8 cellular contexts compared by ENCODE assay signal in genomic region chr11:77878247-77878646, GRCh38. TPM values are rescaled to one million over a fixed set of nuclear protein-coding genes. Genes with fewer than 3 reads are reported as not detected.
DNase-seq lines count a peak whose midpoint lies in the region; ATAC-seq and TF ChIP-seq lines count a peak whose summit lies in the region.
"Not testable (repeated sequence)": the region's sequence is repeated elsewhere in the genome, so short reads cannot be mapped to it uniquely, and the experiment has no call there.

No MANE protein-coding gene starts in this region.

- CTCF ChIA-PET in mammary epithelial cell (lab: Charles Lee; ENCODE audit: low non-redundant PET) = interaction anchor here (0.6 kb wide), 1 partner anchor 55 kb away, joined by 26 read pairs; no protein-coding TSS in a partner anchor

- H3K27ac ChIP-seq in RWPE2 (ENCODE audit: poor library complexity, severe bottlenecking); mammary epithelial cell (ENCODE audit: insufficient read depth, low read depth, low read length); hepatocyte: not testable (repeated sequence)

- H3K4me3 ChIP-seq in RWPE2 (ENCODE audit: severe bottlenecking); mammary epithelial cell (replicated peaks in 1 of 3; ENCODE audit: insufficient read depth in 1 of 3, low read depth in 2 of 3, low read length in 3 of 3); fibroblast of pulmonary artery (replicated peaks; ENCODE audit: low read depth, low read length); hepatocyte: not testable (repeated sequence)

- not testable (repeated sequence) for H2AFZ ChIP-seq in mammary epithelial cell (ENCODE audit: low read depth, low read length); hepatocyte

- H4K20me1 ChIP-seq in mammary epithelial cell (ENCODE audit: insufficient read depth, low read length); hepatocyte (ENCODE audit: insufficient read depth, poor library complexity, severe bottlenecking): not testable (repeated sequence)

- dilution Hi-C loops in mammary epithelial cell (cut with HindIII; ENCODE audit: low sequenced_read_pairs) = not testable (repeated sequence)

- H3K4me2 ChIP-seq in mammary epithelial cell (ENCODE audit: insufficient read depth, low read depth, low read length); hepatocyte: not testable (repeated sequence)

- H3K27me3 ChIP-seq in RWPE2 (ENCODE audit: insufficient read depth, poor library complexity, severe bottlenecking); mammary epithelial cell (ENCODE audit: insufficient read depth, low read length); hepatocyte: not testable (repeated sequence)

- intact Hi-C loops in mammary epithelial cell (cut with micrococcal nuclease) = not testable (repeated sequence)

- 91% methylated on average over 4 of the region's 4 CpGs for WGBS in mammary epithelial cell (ENCODE audit: low coverage, missing lambda C conversion rate)
- 84% methylated on average over 4 of the region's 4 CpGs for WGBS in hepatocyte (ENCODE audit: low lambda C conversion rate, missing lambda C conversion rate)

- not testable (repeated sequence) for H3K9me3 ChIP-seq in RWPE2 (ENCODE audit: severe bottlenecking); mammary epithelial cell (replicated peaks; ENCODE audit: insufficient read depth, low read length); hepatocyte (ENCODE audit: low read depth)

- not testable (repeated sequence) for H3K9me2 ChIP-seq in hepatocyte (replicated peaks; ENCODE audit: insufficient read depth)

- in situ Hi-C loops in mammary epithelial cell (cut with MboI; ENCODE audit: low sequenced_read_pairs in 2 of 2) = not testable (repeated sequence)

- DNase-seq in A172 (ENCODE audit: low spot score) = peak; percentile 66
- peak; percentile 39 for DNase-seq in Daoy (ENCODE audit: low read depth)
- peak; percentile 78 for DNase-seq in HT1080 (ENCODE audit: low read depth)
- DNase-seq in RWPE2 (ENCODE audit: low spot score) = not testable (repeated sequence)
- peak; percentile 32 for DNase-seq in mammary epithelial cell
- peak; percentile 87 for DNase-seq in fibroblast of pulmonary artery (ENCODE audit: low read depth)
- peak; percentile 17 for DNase-seq in hepatocyte (ENCODE audit: low spot score)
- peak; percentile 34 for DNase-seq in renal cortical epithelial cell (ENCODE audit: low read depth)

- H3K4me1 ChIP-seq in RWPE2 (ENCODE audit: insufficient read depth, poor library complexity, severe bottlenecking); mammary epithelial cell (ENCODE audit: insufficient read depth, low read length); hepatocyte (ENCODE audit: insufficient read depth): not testable (repeated sequence)

- BruUV-seq in mammary epithelial cell (replicated peaks; lab: Mats Ljungman, UMichigan) = not testable (repeated sequence)

- not testable (repeated sequence) for H3K9ac ChIP-seq in mammary epithelial cell (ENCODE audit: insufficient read depth, low read length)

- peak; percentile 66 for ATAC-seq in RWPE2 (ENCODE audit: low read depth)

- TF ChIP-seq CTCF in RWPE2 (IDR thresholded peaks at IDR 0.05; ENCODE audit: poor library complexity, severe bottlenecking); mammary epithelial cell (conservative IDR thresholded peaks at IDR 0.05 in 1 of 2, IDR thresholded peaks at IDR 0.05 in 1 of 2; ENCODE audit: extremely low read depth in 1 of 2, insufficient read depth in 1 of 2, low read depth in 1 of 2, low read length in 2 of 2); fibroblast of pulmonary artery (IDR thresholded peaks at IDR 0.05; ENCODE audit: low read length, missing control alignments); hepatocyte (IDR thresholded peaks at IDR 0.05; ENCODE audit: poor library complexity): not testable (repeated sequence)

- H3K36me3 ChIP-seq in RWPE2 (ENCODE audit: low read depth) = peaks cover 15% of the 10 kb centered on the region
- H3K36me3 ChIP-seq in mammary epithelial cell (ENCODE audit: insufficient read depth, low read length); hepatocyte (replicated peaks; ENCODE audit: insufficient read depth, low read depth): not testable (repeated sequence)

- H3K79me2 ChIP-seq in mammary epithelial cell (ENCODE audit: insufficient read depth, low read length); hepatocyte: not testable (repeated sequence)

RNA-seq across cellular contexts. Expression of gene AAMDC, which starts 57.3 kb away (rescaled TPM):
- 37.7 and 39.6 TPM in 2 replicates for total RNA-seq in A172 (2014; rRNA removed; shearing (Covaris generic))
- 15.1 and 19.4 TPM in 2 replicates for total RNA-seq in Daoy (2014; rRNA removed; shearing (Covaris generic))
- total RNA-seq in HT1080 (2014; rRNA removed; shearing (Covaris generic)) = 5.8 and 7.5 TPM in 2 replicates
- 13.5 and 15.7 TPM in 2 replicates for polyA plus RNA-seq in HT1080 (2015; cell fraction: cytosol; rRNA removed)
- 3.8 and 7.9 TPM in 2 replicates for polyA plus RNA-seq in HT1080 (2015; cell fraction: nucleus; rRNA removed)
- total RNA-seq in mammary epithelial cell = 10 to 100 TPM in 1 of 2 donors, 1 to 10 TPM in 1; 7.8 to 14.0 TPM
- 14.8 TPM for polyA plus RNA-seq in mammary epithelial cell
- polyA minus RNA-seq in mammary epithelial cell = not detected
- total RNA-seq in hepatocyte = 20.3 and 22.0 TPM in 2 replicates
- 77.2 and 78.0 TPM in 2 replicates for polyA plus RNA-seq in hepatocyte
- 22.6 and 26.2 TPM in 2 replicates for total RNA-seq in renal cortical epithelial cell

RNA-seq across cellular contexts. Expression of gene RSF1, which starts 57.7 kb away (rescaled TPM):
- total RNA-seq in A172 (2014; rRNA removed; shearing (Covaris generic)) = 29.2 and 55.5 TPM in 2 replicates
- total RNA-seq in Daoy (2014; rRNA removed; shearing (Covaris generic)) = 13.2 and 27.5 TPM in 2 replicates
- total RNA-seq in HT1080 (2014; rRNA removed; shearing (Covaris generic)) = 20.2 and 22.5 TPM in 2 replicates
- 18.0 and 19.2 TPM in 2 replicates for polyA plus RNA-seq in HT1080 (2015; cell fraction: cytosol; rRNA removed)
- polyA plus RNA-seq in HT1080 (2015; cell fraction: nucleus; rRNA removed) = 42.4 and 49.4 TPM in 2 replicates
- total RNA-seq in mammary epithelial cell (10 to 100 TPM; 23.0 to 46.6 TPM), hepatocyte (37.6 and 48.8 TPM in 2 replicates), renal cortical epithelial cell (18.1 and 74.2 TPM in 2 replicates)
- polyA plus RNA-seq in mammary epithelial cell (13.4 TPM), hepatocyte (47.9 and 83.5 TPM in 2 replicates)
- polyA minus RNA-seq in mammary epithelial cell = 43.5 TPM
